Comparison of ENCODE assay signal across 12 cellular contexts in the genomic region with DNA sequence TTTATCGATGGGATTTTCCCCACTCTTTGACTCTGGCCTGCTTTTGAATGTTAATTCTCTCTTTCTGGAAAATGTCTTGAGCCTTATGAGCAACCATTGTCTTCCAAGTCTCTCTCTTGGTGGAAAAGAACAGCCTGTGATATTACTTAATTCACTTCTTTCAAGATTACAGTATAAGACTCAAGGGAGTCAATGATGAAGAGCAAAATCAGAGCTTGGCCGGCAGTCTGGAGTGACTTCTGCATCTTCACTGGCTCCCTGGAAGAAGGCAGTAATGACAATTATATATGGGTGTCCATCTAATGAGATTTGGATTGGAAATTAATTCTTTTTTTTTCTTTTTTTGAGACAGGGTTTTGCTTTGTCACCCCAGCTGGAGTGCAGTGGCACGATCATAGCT.
DNase-seq lines count a peak whose midpoint lies in the region; ATAC-seq and TF ChIP-seq lines count a peak whose summit lies in the region.
"Had no signal": no experiment of that assay in that cellular context is flagged by ENCODE, and none has a peak within 500 bp of the region (broad histone marks: within the 10 kb centered on the region; RNA-seq: fewer than 3 reads in every experiment).

No MANE protein-coding gene starts in this region.

- no peak overlapping the region for H3K9ac ChIP-seq in BLaER1 treated with 17β-estradiol and CSF1 and Interleukin-3, amounts not matched to agents 10 nM and 100 nM
- H3K9ac ChIP-seq in mesenchymal stem cell (ENCODE audit: low read length): peak overlapping the region; percentile 24

- no peaks in the 10 kb centered on the region for H3K27me3 ChIP-seq in left ventricle myocardium inferior (ENCODE audit: low read depth)
- no peaks in the 10 kb centered on the region for H3K27me3 ChIP-seq in BLaER1 treated with 17β-estradiol and CSF1 and Interleukin-3, amounts not matched to agents 10 nM and 100 nM
- H3K27me3 ChIP-seq in mesenchymal stem cell (ENCODE audit: control insufficient read depth in 1 of 2, insufficient read depth in 1 of 2, low read length in 2 of 2): no peaks in the 10 kb centered on the region
- no peaks in the 10 kb centered on the region for H3K27me3 ChIP-seq in aorta (ENCODE audit: control insufficient read depth in 1 of 2, insufficient read depth in 2 of 2, low read length in 1 of 2)

- POLR2A ChIA-PET in OCI-LY7 (lab: Charles Lee): interaction anchor here (1.0 to 2.0 kb wide), 2 partner anchors 18 to 20 kb away, joined by 3 to 10 read pairs; no protein-coding TSS in a partner anchor

- no peak overlapping the region for H2BK12ac ChIP-seq in mesenchymal stem cell (ENCODE audit: low read length in 2 of 2)

- no peak overlapping the region for H3K23ac ChIP-seq in mesenchymal stem cell (ENCODE audit: low read length in 2 of 2)

- H3K79me2 ChIP-seq in OCI-LY7 (ENCODE audit: insufficient read depth, low read depth, low read length): no peaks in the 10 kb centered on the region

- no peak overlapping the region for H3K18ac ChIP-seq in mesenchymal stem cell (ENCODE audit: low read depth in 1 of 2, low read length in 2 of 2)

- H2AFZ ChIP-seq in mesenchymal stem cell (ENCODE audit: low read depth, low read length) (no peak overlapping the region), OCI-LY7 (ENCODE audit: low read length) (no peak overlapping the region; the same call in 1 of the 2 replicates)

- WGBS in mesenchymal stem cell: 99% methylated on average over 3 of the region's 3 CpGs
- 93 to 94% methylated on average over 3 of the region's 3 CpGs for WGBS in aorta, 2 donors

- no peaks in the 10 kb centered on the region for H3K79me1 ChIP-seq in mesenchymal stem cell (replicated peaks; ENCODE audit: low read length, poor library complexity, severe bottlenecking)

- ATAC-seq in Right ventricle myocardium superior (ENCODE audit: poor library complexity): peak; percentile 72
- peak; percentile 54 for ATAC-seq in aorta (ENCODE audit: low FRiP score)

- no peaks in the 10 kb centered on the region for H3K9me2 ChIP-seq in OCI-LY7 (ENCODE audit: insufficient read depth, low read length)

- H3K4me3 ChIP-seq in left ventricle myocardium inferior: no peak overlapping the region
- H3K4me3 ChIP-seq in BLaER1 treated with 17β-estradiol and CSF1 and Interleukin-3, amounts not matched to agents 10 nM and 100 nM: no peak overlapping the region
- H3K4me3 ChIP-seq in mesenchymal stem cell (ENCODE audit: insufficient read depth in 1 of 2, low read depth in 1 of 2, low read length in 2 of 2): no peak overlapping the region
- no peak overlapping the region for H3K4me3 ChIP-seq in aorta (ENCODE audit: low read length in 2 of 2)
- no peak overlapping the region for H3K4me3 ChIP-seq in OCI-LY7 (ENCODE audit: low read depth, low read length, poor library complexity, severe bottlenecking)

- H2BK5ac ChIP-seq in mesenchymal stem cell (ENCODE audit: low read depth, low read length, poor library complexity, severe bottlenecking): no peak overlapping the region

- no TSS peak for BruUV-seq in OCI-LY7 (replicated peaks; lab: Mats Ljungman, UMichigan)

- H4K91ac ChIP-seq in mesenchymal stem cell (ENCODE audit: low read length): no peak overlapping the region

- no peak for TF ChIP-seq CTCF in left ventricle myocardium inferior (IDR thresholded peaks at IDR 0.05; ENCODE audit: borderline replicate concordance)
- no peak for TF ChIP-seq CTCF in OCI-LY7 (conservative IDR thresholded peaks at IDR 0.05; ENCODE audit: low read length)

- no peak overlapping the region for H3K4ac ChIP-seq in mesenchymal stem cell (ENCODE audit: low read depth in 1 of 2, low read length in 2 of 2)

- H2BK120ac ChIP-seq in mesenchymal stem cell (ENCODE audit: low read depth, low read length): no peak overlapping the region

- intact Hi-C loops in Right ventricle myocardium superior (cut with DNase I): no loop called here
- intact Hi-C loops in left ventricle myocardium inferior (cut with micrococcal nuclease): no loop called here
- intact Hi-C loops in aorta (cut with DNase I): no loop called here
- intact Hi-C loops in OCI-LY7 (cut with micrococcal nuclease; ENCODE audit: unreplicated experiment): no loop called here

- CTCF ChIA-PET in OCI-LY7 (lab: Charles Lee; ENCODE audit: unreplicated experiment): no interaction called here

- no peaks in the 10 kb centered on the region for H4K20me1 ChIP-seq in BLaER1 treated with 17β-estradiol and CSF1 and Interleukin-3, amounts not matched to agents 10 nM and 100 nM
- no peaks in the 10 kb centered on the region for H4K20me1 ChIP-seq in OCI-LY7 (ENCODE audit: insufficient read depth, low read length)

- H3K14ac ChIP-seq in mesenchymal stem cell (ENCODE audit: low read length in 2 of 2): no peak overlapping the region

- H2AK5ac ChIP-seq in mesenchymal stem cell (ENCODE audit: low read length, severe bottlenecking): no peak overlapping the region

- H3K4me1 ChIP-seq in left ventricle myocardium inferior (peaks cover 7% of the 10 kb centered on the region), mesenchymal stem cell (ENCODE audit: control insufficient read depth, insufficient read depth, low read depth, low read length) (no peaks in the 10 kb centered on the region), aorta (ENCODE audit: control insufficient read depth in 1 of 2, insufficient read depth in 2 of 2, low read length in 2 of 2) (no peaks in the 10 kb centered on the region), OCI-LY7 (ENCODE audit: insufficient read depth, low read length, poor library complexity, severe bottlenecking) (peaks cover 13% of the 10 kb centered on the region)
- peaks cover 10 to 21% (median 18%) of the 10 kb centered on the region in 10 experiments for H3K4me1 ChIP-seq in BLaER1 treated with 17β-estradiol and CSF1 and Interleukin-3, amounts not matched to agents 10 nM and 100 nM

- no peaks in the 10 kb centered on the region for H3K36me3 ChIP-seq in left ventricle myocardium inferior
- 0 out of 22 replicates have a peak, but pooled peaks cover 0 to 6% (median 0%) of the 10 kb centered on the region in 11 experiments for H3K36me3 ChIP-seq in BLaER1 treated with 17β-estradiol and CSF1 and Interleukin-3, amounts not matched to agents 10 nM and 100 nM
- H3K36me3 ChIP-seq in mesenchymal stem cell (ENCODE audit: control insufficient read depth in 1 of 2, insufficient read depth in 2 of 2, low read depth in 1 of 2, low read length in 2 of 2): no peaks in the 10 kb centered on the region
- no peaks in the 10 kb centered on the region for H3K36me3 ChIP-seq in aorta (ENCODE audit: control insufficient read depth in 1 of 2, insufficient read depth in 2 of 2, low read length in 1 of 2)
- no peaks in the 10 kb centered on the region for H3K36me3 ChIP-seq in OCI-LY7 (ENCODE audit: insufficient read depth, low read length)

- H3K27ac ChIP-seq in left ventricle myocardium inferior (replicated peaks) (no peak overlapping the region), mesenchymal stem cell (ENCODE audit: low read length, poor library complexity, severe bottlenecking) (peak overlapping the region; percentile 6), aorta (ENCODE audit: low read depth in 1 of 2, low read length in 2 of 2) (no peak overlapping the region), OCI-LY7 (ENCODE audit: low read depth, low read length, poor library complexity, severe bottlenecking) (no peak overlapping the region)
- peak overlapping the region in 2 of 11 experiments; percentile 49 to 57; a peak in 2 of 22 replicates for H3K27ac ChIP-seq in BLaER1 treated with 17β-estradiol and CSF1 and Interleukin-3, amounts not matched to agents 10 nM and 100 nM
- H3K27ac ChIP-seq: HL-60 had no signal

- no peaks in the 10 kb centered on the region for H3K9me3 ChIP-seq in left ventricle myocardium inferior (replicated peaks)
- H3K9me3 ChIP-seq in BLaER1 treated with 17β-estradiol and CSF1 and Interleukin-3, amounts not matched to agents 10 nM and 100 nM (replicated peaks in 1 of 11): peaks cover 17 to 35% (median 31%) of the 10 kb centered on the region in 11 experiments
- no peaks in the 10 kb centered on the region for H3K9me3 ChIP-seq in mesenchymal stem cell (ENCODE audit: control insufficient read depth, low read length)
- H3K9me3 ChIP-seq in aorta (ENCODE audit: control insufficient read depth, low read length): no peaks in the 10 kb centered on the region
- H3K9me3 ChIP-seq in OCI-LY7 (ENCODE audit: low read length): no peaks in the 10 kb centered on the region

- H4K8ac ChIP-seq in mesenchymal stem cell (ENCODE audit: low read length): no peak overlapping the region

- peak overlapping the region in 10 of 11 experiments; percentile 34 to 74 (median 62); a peak in 10 of 22 replicates for H3K4me2 ChIP-seq in BLaER1 treated with 17β-estradiol and CSF1 and Interleukin-3, amounts not matched to agents 10 nM and 100 nM
- H3K4me2 ChIP-seq in mesenchymal stem cell (ENCODE audit: low read length, poor library complexity, severe bottlenecking) (no peak overlapping the region), OCI-LY7 (ENCODE audit: low read length) (no peak overlapping the region)

- H2BK15ac ChIP-seq in mesenchymal stem cell (ENCODE audit: low read depth, poor library complexity, severe bottlenecking): no peak overlapping the region

- DNase-seq in Right ventricle myocardium superior (no peak), left ventricle myocardium inferior (no peak), mesenchymal stem cell (no peak), aorta (no peak), OCI-LY7 (ENCODE audit: low spot score) (no peak), NCI-H2196 treated with DMSO at 0.1 percent for 48 hours (lab: John Stamatoyannopoulos, UW; ENCODE audit: unreplicated experiment) (no peak)
- DNase-seq: 8988T; Calu3; CD4-positive, CD25-positive, alpha-beta regulatory T cell; DMS 273 treated with DMSO at 0.1 percent for 48 hours had no signal

Comparison
In these comparisons a context has a peak if more than half of its experiments do, and no peak if none do; other contexts are left out.
1. H3K4me2 ChIP-seq: peak in BLaER1 treated with 17β-estradiol and CSF1 and Interleukin-3, amounts not matched to agents 10 nM and 100 nM (10 of 11); none in mesenchymal stem cell (single experiment) and OCI-LY7 (single experiment).